In genomic region chr18:13629841-13630747, GRCh38 we compare ENCODE assay signal across 8 cellular contexts.
DNase-seq lines count a peak whose midpoint lies in the region; ATAC-seq and TF ChIP-seq lines count a peak whose summit lies in the region.

No MANE protein-coding gene starts in this region.

- peak overlapping the region; percentile 73 for H3K27ac Mint-ChIP-seq in activated CD4-positive, alpha-beta T cell treated with anti-CD3 and anti-CD28 coated beads, Interleukin-2, amount 10 ng/mL, durations not matched to agents 24 days and 14 days

- 48 to 58% methylated on average over 8 of the region's 8 CpGs for WGBS in thyroid gland, 2 donors

- peaks cover 11% of the 10 kb centered on the region for H3K36me3 Mint-ChIP-seq in activated CD4-positive, alpha-beta T cell treated with anti-CD3 and anti-CD28 coated beads, Interleukin-2, amount 10 ng/mL, durations not matched to agents 24 days and 14 days (ENCODE audit: low read depth)

- peak; percentile 82 for TF ChIP-seq CTCF in GM12872 (IDR thresholded peaks at IDR 0.05; ENCODE audit: insufficient read depth, low read depth, low read length)
- TF ChIP-seq CTCF in epithelial cell of esophagus (IDR thresholded peaks at IDR 0.05; ENCODE audit: insufficient read depth, low read depth, low read length, missing control alignments) = peak; percentile 67
- TF ChIP-seq CTCF in thyroid gland (IDR thresholded peaks at IDR 0.05) = peak; percentile 51 to 97 (median 80)

- H3K4me3 ChIP-seq in epithelial cell of esophagus (ENCODE audit: low read length) = no peak overlapping the region
- no peak overlapping the region for H3K4me3 ChIP-seq in thyroid gland (replicated peaks in 1 of 3)

- no peaks in the 10 kb centered on the region for H3K36me3 ChIP-seq in thyroid gland

- H3K27me3 ChIP-seq in thyroid gland = no peaks in the 10 kb centered on the region

- peak; percentile 90 for ATAC-seq in HG02884 (IDR thresholded peaks at IDR 0.05; ENCODE audit: unreplicated experiment)

- DNase-seq in AG08395 (ENCODE audit: low spot score) (peak; percentile 89), NCI-H2171 (lab: John Stamatoyannopoulos, UW) (peak; percentile 65), epithelial cell of esophagus (ENCODE audit: low read depth) (peak; percentile 38), middle frontal gyrus (ENCODE audit: extremely low spot score, low spot score) (peak; percentile 72), thyroid gland (peak; percentile 58 to 69)
- DNase-seq in activated CD4-positive, alpha-beta T cell treated with anti-CD3 and anti-CD28 coated beads, Interleukin-2, amount 10 ng/mL, durations not matched to agents 24 days and 14 days = peak; percentile 86

- intact Hi-C loops in activated CD4-positive, alpha-beta T cell treated with anti-CD3 and anti-CD28 coated beads, Interleukin-2, amount 10 ng/mL, durations not matched to agents 24 days and 14 days (cut with micrococcal nuclease) = loop anchor here (1.0 kb wide), 2 partner anchors 72 to 414 kb away; no protein-coding TSS in a partner anchor
- intact Hi-C loops in thyroid gland (cut with DNase I) = loop anchor here (5.0 kb wide), 1 partner anchor 413 kb away; the partner anchor contains the start of gene LDLRAD4

- H3K4me1 Mint-ChIP-seq in activated CD4-positive, alpha-beta T cell treated with anti-CD3 and anti-CD28 coated beads, Interleukin-2, amount 10 ng/mL, durations not matched to agents 24 days and 14 days = peaks cover 21% of the 10 kb centered on the region

- H3K27ac ChIP-seq in thyroid gland = peak overlapping the region in 2 of 3 donors; percentile 47 to 70

- no peak for TF ChIP-seq POLR2A in thyroid gland (IDR thresholded peaks at IDR 0.05)

- no peaks in the 10 kb centered on the region for H3K27me3 Mint-ChIP-seq in activated CD4-positive, alpha-beta T cell treated with anti-CD3 and anti-CD28 coated beads, Interleukin-2, amount 10 ng/mL, durations not matched to agents 24 days and 14 days

- H3K4me1 ChIP-seq in thyroid gland = peaks cover 5 to 8% of the 10 kb centered on the region in 2 donors

- H3K9me3 ChIP-seq in thyroid gland = no peaks in the 10 kb centered on the region

- H3K4me3 Mint-ChIP-seq in activated CD4-positive, alpha-beta T cell treated with anti-CD3 and anti-CD28 coated beads, Interleukin-2, amount 10 ng/mL, durations not matched to agents 24 days and 14 days = no peak overlapping the region

- H3K9me3 Mint-ChIP-seq in activated CD4-positive, alpha-beta T cell treated with anti-CD3 and anti-CD28 coated beads, Interleukin-2, amount 10 ng/mL, durations not matched to agents 24 days and 14 days = no peaks in the 10 kb centered on the region

Comparison
In these comparisons a context has a peak if more than half of its experiments do, and no peak if none do; other contexts are left out.
1. DNase-seq: peak in every context shown above with its lines; median percentile 89 in AG08395; 86 in activated CD4-positive, alpha-beta T cell treated with anti-CD3 and anti-CD28 coated beads, Interleukin-2, amount 10 ng/mL, durations not matched to agents 24 days and 14 days; 72 in middle frontal gyrus; 65 in NCI-H2171; 64 in thyroid gland; 38 in epithelial cell of esophagus.